In the genomic region with DNA sequence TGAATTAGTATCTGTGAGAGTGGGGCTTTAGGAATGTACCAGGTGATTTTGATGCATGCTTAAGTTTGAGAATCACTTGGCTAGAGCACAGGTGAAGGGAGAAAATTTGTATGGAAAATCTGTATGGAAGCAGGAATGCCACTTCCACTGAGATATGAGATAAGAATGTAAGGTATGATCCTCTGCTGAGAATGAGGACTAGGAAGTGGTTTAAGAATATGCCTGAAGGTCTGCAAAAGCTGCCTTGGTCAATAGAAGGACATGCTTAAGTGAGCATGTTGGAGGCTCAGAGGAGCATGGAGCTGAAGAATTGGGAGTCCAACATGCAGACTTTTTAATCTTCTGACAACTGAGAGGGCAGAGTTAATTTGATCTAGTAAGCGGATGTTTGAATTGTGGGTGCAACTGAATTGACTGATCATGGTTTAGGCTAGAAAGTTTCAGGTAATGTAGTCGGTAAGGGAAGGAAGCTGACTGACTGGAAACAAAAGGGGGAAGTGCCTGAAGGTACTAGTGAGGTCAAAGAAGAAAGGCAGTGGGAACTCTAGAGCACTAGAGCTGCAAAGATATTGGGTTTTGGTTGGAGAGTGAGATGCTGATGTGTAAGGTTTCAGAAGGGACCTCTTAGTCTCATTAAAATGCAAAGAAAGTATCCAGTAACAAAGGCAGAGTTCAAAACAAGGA, we compare ENCODE assay signal across 14 cellular contexts. TPM values are rescaled to one million over a fixed set of nuclear protein-coding genes. Genes with fewer than 3 reads are reported as not detected.
A peak's percentile ranks its signal among the peaks of the same experiment; 100 is the strongest.
DNase-seq lines count a peak whose midpoint lies in the region; ATAC-seq and TF ChIP-seq lines count a peak whose summit lies in the region.
"Had no signal": no experiment of that assay in that cellular context is flagged by ENCODE, and none has a peak within 500 bp of the region (broad histone marks: within the 10 kb centered on the region; RNA-seq: fewer than 3 reads in every experiment).

No MANE protein-coding gene starts in this region.

- H3K36me3 Mint-ChIP-seq in activated naive CD4-positive, alpha-beta T cell treated with anti-CD3 and anti-CD28 coated beads, Interleukin-2, amount 50 U/mL, for 72 hours = peaks cover 0 to 10% of the 10 kb centered on the region in 2 donors
- H3K36me3 Mint-ChIP-seq in activated naive CD8-positive, alpha-beta T cell treated with anti-CD3 and anti-CD28 coated beads, Interleukin-2, amount 10 ng/mL, durations not matched to agents 7 days and 5 days = no peaks in the 10 kb centered on the region
- no peaks in the 10 kb centered on the region for H3K36me3 Mint-ChIP-seq in stimulated activated effector memory CD8-positive, alpha-beta T cell treated with anti-CD3 and anti-CD28 coated beads, Interleukin-12 subunit alpha, Interleukin-12 subunit beta, amount 100 ng/mL, for 72 hours

- H3K4me3 ChIP-seq in Karpas-422 (ENCODE audit: low read length) (no peak overlapping the region), upper lobe of left lung (no peak overlapping the region)
- H3K4me3 ChIP-seq: gastrocnemius medialis, lung, upper lobe of right lung had no signal

- H3K4me1 Mint-ChIP-seq in activated naive CD8-positive, alpha-beta T cell treated with anti-CD3 and anti-CD28 coated beads, Interleukin-2, amount 10 ng/mL, durations not matched to agents 7 days and 5 days = peaks cover 15% of the 10 kb centered on the region
- peaks cover 22% of the 10 kb centered on the region for H3K4me1 Mint-ChIP-seq in stimulated activated effector memory CD8-positive, alpha-beta T cell treated with anti-CD3 and anti-CD28 coated beads, Interleukin-12 subunit alpha, Interleukin-12 subunit beta, amount 100 ng/mL, for 72 hours

- POLR2A ChIA-PET in activated naive CD8-positive, alpha-beta T cell treated with anti-CD3 and anti-CD28 coated beads, Interleukin-2, amount 10 ng/mL, durations not matched to agents 7 days and 5 days (lab: Charles Lee) = interaction anchor here (0.5 kb wide), 1 partner anchor 55 kb away, joined by 3 read pairs; no protein-coding TSS in a partner anchor

- peaks cover 2% of the 10 kb centered on the region for H3K27me3 Mint-ChIP-seq in activated naive CD8-positive, alpha-beta T cell treated with anti-CD3 and anti-CD28 coated beads, Interleukin-2, amount 10 ng/mL, durations not matched to agents 7 days and 5 days

- WGBS in upper lobe of left lung, 2 donors = 11 to 22% methylated on average over 1 to 2 of the region's 2 CpGs

- no peaks in the 10 kb centered on the region for H4K20me1 ChIP-seq in Karpas-422 (ENCODE audit: insufficient read depth, low read depth, low read length)

- H3K4me2 ChIP-seq in Karpas-422 (ENCODE audit: low read depth, low read length, poor library complexity, severe bottlenecking) = no peak overlapping the region

- no peaks in the 10 kb centered on the region for H3K27me3 ChIP-seq in Karpas-422 (ENCODE audit: low read length)
- H3K27me3 ChIP-seq in upper lobe of left lung = no peaks in the 10 kb centered on the region
- H3K27me3 ChIP-seq: upper lobe of right lung had no signal

- ATAC-seq in activated naive CD4-positive, alpha-beta T cell treated with anti-CD3 and anti-CD28 coated beads, Interleukin-2, amount 50 U/mL, for 72 hours = peak; percentile 64 to 73
- peak; percentile 48 for ATAC-seq in activated naive CD8-positive, alpha-beta T cell treated with anti-CD3 and anti-CD28 coated beads, Interleukin-2, amount 10 ng/mL, durations not matched to agents 7 days and 5 days (ENCODE audit: low read depth)
- peak; percentile 64 for ATAC-seq in stimulated activated effector memory CD8-positive, alpha-beta T cell treated with anti-CD3 and anti-CD28 coated beads, Interleukin-12 subunit alpha, Interleukin-12 subunit beta, amount 100 ng/mL, for 72 hours
- ATAC-seq in upper lobe of left lung (ENCODE audit: low FRiP score in 2 of 2) (no peak), GM21390 (IDR thresholded peaks at IDR 0.05; ENCODE audit: unreplicated experiment) (no peak), HG03159 (IDR thresholded peaks at IDR 0.05; ENCODE audit: unreplicated experiment) (no peak)
- ATAC-seq: gastrocnemius medialis, upper lobe of right lung had no signal

- no peaks in the 10 kb centered on the region for H3K9me2 ChIP-seq in Karpas-422 (replicated peaks; ENCODE audit: insufficient read depth, low read length)

- H3K27ac Mint-ChIP-seq in activated naive CD4-positive, alpha-beta T cell treated with anti-CD3 and anti-CD28 coated beads, Interleukin-2, amount 50 U/mL, for 72 hours = peak overlapping the region in 1 of 2 donors; percentile 6
- peak overlapping the region; percentile 8 for H3K27ac Mint-ChIP-seq in activated naive CD8-positive, alpha-beta T cell treated with anti-CD3 and anti-CD28 coated beads, Interleukin-2, amount 10 ng/mL, durations not matched to agents 7 days and 5 days
- no peak overlapping the region for H3K27ac Mint-ChIP-seq in stimulated activated effector memory CD8-positive, alpha-beta T cell treated with anti-CD3 and anti-CD28 coated beads, Interleukin-12 subunit alpha, Interleukin-12 subunit beta, amount 100 ng/mL, for 72 hours

- no peak for TF ChIP-seq EP300 in upper lobe of left lung (IDR thresholded peaks at IDR 0.05)

- H3K9me3 ChIP-seq in Karpas-422 (ENCODE audit: low read length) (no peaks in the 10 kb centered on the region), upper lobe of left lung (peaks cover 0 to 6% (median 0%) of the 10 kb centered on the region in 4 donors)
- H3K9me3 ChIP-seq: gastrocnemius medialis, neutrophil, upper lobe of right lung had no signal

- H3K4me3 Mint-ChIP-seq in activated naive CD8-positive, alpha-beta T cell treated with anti-CD3 and anti-CD28 coated beads, Interleukin-2, amount 10 ng/mL, durations not matched to agents 7 days and 5 days = peak overlapping the region; percentile 15
- H3K4me3 Mint-ChIP-seq in stimulated activated effector memory CD8-positive, alpha-beta T cell treated with anti-CD3 and anti-CD28 coated beads, Interleukin-12 subunit alpha, Interleukin-12 subunit beta, amount 100 ng/mL, for 72 hours = no peak overlapping the region

- H3K9me3 Mint-ChIP-seq in activated naive CD4-positive, alpha-beta T cell treated with anti-CD3 and anti-CD28 coated beads, Interleukin-2, amount 50 U/mL, for 72 hours = no peaks in the 10 kb centered on the region
- H3K9me3 Mint-ChIP-seq in activated naive CD8-positive, alpha-beta T cell treated with anti-CD3 and anti-CD28 coated beads, Interleukin-2, amount 10 ng/mL, durations not matched to agents 7 days and 5 days = peaks cover 3% of the 10 kb centered on the region
- H3K9me3 Mint-ChIP-seq in stimulated activated effector memory CD8-positive, alpha-beta T cell treated with anti-CD3 and anti-CD28 coated beads, Interleukin-12 subunit alpha, Interleukin-12 subunit beta, amount 100 ng/mL, for 72 hours = no peaks in the 10 kb centered on the region

- H3K9ac ChIP-seq in Karpas-422 (ENCODE audit: low read length) = no peak overlapping the region

- H3K27ac ChIP-seq in Karpas-422 (ENCODE audit: low read length) (no peak overlapping the region), upper lobe of left lung (peak overlapping the region in 1 of 4 donors; percentile 17)
- H3K27ac ChIP-seq: gastrocnemius medialis, neutrophil, upper lobe of right lung had no signal

- TF ChIP-seq CTCF in upper lobe of left lung (IDR thresholded peaks at IDR 0.05) = no peak

- H3K4me1 ChIP-seq in Karpas-422 (ENCODE audit: low read length) (peaks cover 24% of the 10 kb centered on the region), upper lobe of left lung (peaks cover 5 to 18% (median 13%) of the 10 kb centered on the region in 4 donors)

- peaks cover 2% of the 10 kb centered on the region; the same call in 1 of the 2 replicates for H3K79me2 ChIP-seq in Karpas-422 (ENCODE audit: low read length)

- H2AFZ ChIP-seq in Karpas-422 (ENCODE audit: low read length) = peak overlapping the region; percentile 5; the same call in 1 of the 2 replicates

- no peak for DNase-seq in activated naive CD4-positive, alpha-beta T cell treated with anti-CD3 and anti-CD28 coated beads, Interleukin-2, amount 50 U/mL, for 72 hours (ENCODE audit: low spot score in 2 of 2)
- no peak for DNase-seq in activated naive CD4-positive, alpha-beta T cell treated with Interleukin-2 at 50 U/mL for 16 hours
- DNase-seq in Karpas-422 (no peak), upper lobe of left lung (no peak)
- no peak for DNase-seq in activated naive CD8-positive, alpha-beta T cell treated with anti-CD3 and anti-CD28 coated beads, Interleukin-2, amount 10 ng/mL, durations not matched to agents 7 days and 5 days
- no peak for DNase-seq in stimulated activated effector memory CD8-positive, alpha-beta T cell treated with anti-CD3 and anti-CD28 coated beads, Interleukin-12 subunit alpha, Interleukin-12 subunit beta, amount 100 ng/mL, for 72 hours (ENCODE audit: low spot score in 2 of 2)
- DNase-seq: gastrocnemius medialis; NCI-H1105 treated with DMSO at 0.1 percent for 48 hours; NK-92 treated with Interleukin-12 subunit alpha and Interleukin-12 subunit beta, amount 100 ng/mL, for 24 hours; upper lobe of right lung had no signal

- H3K36me3 ChIP-seq in Karpas-422 (ENCODE audit: insufficient read depth, low read length) = no peaks in the 10 kb centered on the region
- no peaks in the 10 kb centered on the region for H3K36me3 ChIP-seq in upper lobe of left lung
- H3K36me3 ChIP-seq: gastrocnemius medialis, neutrophil, upper lobe of right lung had no signal

- no peak for TF ChIP-seq POLR2A in upper lobe of left lung (IDR thresholded peaks at IDR 0.05)

RNA-seq across cellular contexts. Expression of a gene that starts 28.6 kb away (rescaled TPM):
- under 1 TPM; 0.64 to 0.70 TPM for total RNA-seq in activated naive CD4-positive, alpha-beta T cell treated with anti-CD3 and anti-CD28 coated beads, Interleukin-2, amount 50 U/mL, for 72 hours
- 1.5 and 5.2 TPM in 2 replicates for total RNA-seq in Karpas-422 (2014; rRNA removed; shearing (Covaris generic); ENCODE audit: low replicate concordance)
- total RNA-seq in activated naive CD8-positive, alpha-beta T cell treated with anti-CD3 and anti-CD28 coated beads, Interleukin-2, amount 10 ng/mL, durations not matched to agents 7 days and 5 days = under 1 TPM; 0.67 to 0.79 TPM
- total RNA-seq in upper lobe of left lung = 100 to 1,000 TPM in 2 of 6 donors, 10 to 100 TPM in 4; 27.0 to 139 (median 65.1) TPM

Comparison
In these comparisons a context has a peak if more than half of its experiments do, and no peak if none do; other contexts are left out.
1. ATAC-seq: peak in activated naive CD4-positive, alpha-beta T cell treated with anti-CD3 and anti-CD28 coated beads, Interleukin-2, amount 50 U/mL, for 72 hours (2 of 2), activated naive CD8-positive, alpha-beta T cell treated with anti-CD3 and anti-CD28 coated beads, Interleukin-2, amount 10 ng/mL, durations not matched to agents 7 days and 5 days (single experiment) and stimulated activated effector memory CD8-positive, alpha-beta T cell treated with anti-CD3 and anti-CD28 coated beads, Interleukin-12 subunit alpha, Interleukin-12 subunit beta, amount 100 ng/mL, for 72 hours (single experiment); none in upper lobe of left lung (0 of 2), GM21390 (single experiment) and HG03159 (single experiment).